20 cellular contexts compared by ENCODE assay signal in genomic region chr19:50162988-50163387, GRCh38. TPM values are rescaled to one million over a fixed set of nuclear protein-coding genes. Genes with fewer than 3 reads are reported as not detected.
"Had no signal": no experiment of that assay in that cellular context is flagged by ENCODE, and none has a peak within 500 bp of the region (broad histone marks: within the 10 kb centered on the region; RNA-seq: fewer than 3 reads in every experiment).

Gene IZUMO2, minus strand, starts transcription at chr19:50163281. Its CDS starts 87 bp downstream, at chr19:50163194.

- H3K4me1 Mint-ChIP-seq: activated CD4-positive, alpha-beta memory T cell treated with anti-CD3 and anti-CD28 coated beads, Interleukin-2, amount 10 ng/mL, durations not matched to agents 7 days and 5 days; activated naive CD8-positive, alpha-beta T cell treated with anti-CD3 and anti-CD28 coated beads, Interleukin-2, amount 10 ng/mL, durations not matched to agents 7 days and 5 days had no signal

- H3K4me3 Mint-ChIP-seq: activated CD4-positive, alpha-beta memory T cell treated with anti-CD3 and anti-CD28 coated beads, Interleukin-2, amount 10 ng/mL, durations not matched to agents 7 days and 5 days; activated naive CD8-positive, alpha-beta T cell treated with anti-CD3 and anti-CD28 coated beads, Interleukin-2, amount 10 ng/mL, durations not matched to agents 7 days and 5 days; neural crest cell had no signal

- ATAC-seq: activated CD4-positive, CD25-positive, alpha-beta regulatory T cell treated with anti-CD3 and anti-CD28 coated beads, Interleukin-2, amount 50 U/mL, for 24 hours; pancreas; SK-N-SH treated with all-trans-retinoic acid at 6 μM for 48 hours had no signal

- H3K27ac Mint-ChIP-seq: activated CD4-positive, alpha-beta memory T cell treated with anti-CD3 and anti-CD28 coated beads, Interleukin-2, amount 10 ng/mL, durations not matched to agents 7 days and 5 days; activated naive CD8-positive, alpha-beta T cell treated with anti-CD3 and anti-CD28 coated beads, Interleukin-2, amount 10 ng/mL, durations not matched to agents 7 days and 5 days had no signal

- H3K36me3 Mint-ChIP-seq: activated naive CD8-positive, alpha-beta T cell treated with anti-CD3 and anti-CD28 coated beads, Interleukin-2, amount 10 ng/mL, durations not matched to agents 7 days and 5 days had no signal

- DNase-seq: activated CD4-positive, alpha-beta memory T cell treated with anti-CD3 and anti-CD28 coated beads, Interleukin-2, amount 10 ng/mL, durations not matched to agents 7 days and 5 days; activated CD8-positive, alpha-beta memory T cell treated with anti-CD3 and anti-CD28 coated beads, Interleukin-2, amount 50 U/mL, for 48 hours; activated naive CD8-positive, alpha-beta T cell treated with anti-CD3 and anti-CD28 coated beads, Interleukin-2, amount 10 ng/mL, durations not matched to agents 7 days and 5 days; aorta; esophagus squamous epithelium; foreskin fibroblast; kidney glomerular epithelial cell; retina; tibial artery had no signal

- H3K9me3 Mint-ChIP-seq: activated CD4-positive, alpha-beta memory T cell treated with anti-CD3 and anti-CD28 coated beads, Interleukin-2, amount 10 ng/mL, durations not matched to agents 7 days and 5 days; activated naive CD8-positive, alpha-beta T cell treated with anti-CD3 and anti-CD28 coated beads, Interleukin-2, amount 10 ng/mL, durations not matched to agents 7 days and 5 days; neural crest cell had no signal

RNA-seq across cellular contexts. Expression of gene IZUMO2, which starts in this region (rescaled TPM):
- total RNA-seq: activated CD4-positive, alpha-beta memory T cell treated with anti-CD3 and anti-CD28 coated beads, Interleukin-2, amount 10 ng/mL, durations not matched to agents 7 days and 5 days; activated naive CD8-positive, alpha-beta T cell treated with anti-CD3 and anti-CD28 coated beads, Interleukin-2, amount 10 ng/mL, durations not matched to agents 7 days and 5 days; aorta; breast epithelium; cerebellum; dermis microvascular lymphatic vessel endothelial cell; esophagus squamous epithelium; lower leg skin; myocyte; neural crest cell; pancreas; skeletal muscle tissue; T-helper 1 cell treated with Interleukin-12 subunit alpha and Interleukin-12 subunit beta and Interleukin-4 antibody, amounts not matched to agents 30 ng/mL and 1 ng/mL, for 36 hours had no signal
- polyA plus RNA-seq: aorta, pancreas had no signal
